15 cellular contexts compared by ENCODE assay signal in the genomic region with DNA sequence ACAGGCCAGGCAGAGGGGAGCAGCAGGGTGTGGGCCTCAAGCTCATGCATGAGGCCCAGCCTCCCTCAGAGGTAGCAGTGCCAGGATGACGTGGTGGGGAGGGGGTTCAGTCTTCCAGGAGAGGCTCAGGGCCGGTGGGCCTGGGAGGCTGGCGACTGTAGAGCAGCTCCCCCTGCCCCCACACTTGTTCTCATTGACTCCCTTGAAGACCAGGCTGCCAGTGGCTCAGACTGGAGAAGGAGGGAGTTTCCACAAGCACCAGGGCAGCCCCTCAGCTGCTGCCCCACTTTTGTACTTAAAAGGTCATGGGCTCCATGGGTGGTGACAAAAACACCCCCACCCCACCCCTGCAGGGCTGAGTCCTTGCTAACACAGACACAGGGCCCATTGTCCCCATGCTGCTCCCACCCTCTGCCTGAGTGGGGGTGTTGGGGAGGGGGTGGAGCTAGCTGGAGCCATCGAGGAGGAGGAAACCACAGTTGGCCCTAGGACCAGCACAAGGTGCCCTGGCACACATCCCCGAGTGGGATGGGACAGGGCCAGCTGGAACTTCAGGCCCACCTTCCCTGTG. TPM values are rescaled to one million over a fixed set of nuclear protein-coding genes. Genes with fewer than 3 reads are reported as not detected.
DNase-seq lines count a peak whose midpoint lies in the region; ATAC-seq and TF ChIP-seq lines count a peak whose summit lies in the region.
"Had no signal": no experiment of that assay in that cellular context is flagged by ENCODE, and none has a peak within 500 bp of the region (broad histone marks: within the 10 kb centered on the region; RNA-seq: fewer than 3 reads in every experiment).

No MANE protein-coding gene starts in this region.

- H3K27me3 ChIP-seq in ACC112 (ENCODE audit: insufficient read depth, low read length) (no peaks in the 10 kb centered on the region), osteoblast (ENCODE audit: insufficient read depth, low read length) (no peaks in the 10 kb centered on the region)
- H3K27me3 ChIP-seq: cardiac muscle cell, testis had no signal

- H3K4me2 ChIP-seq in osteoblast (ENCODE audit: insufficient read depth, low read length) = no peak overlapping the region

- CTCF ChIA-PET in HEK293 (lab: Yijun Ruan, JAX) = no interaction called here

- DNase-seq in osteoblast (ENCODE audit: insufficient read length, low spot score, missing footprints) (peak; percentile 36), NCI-H2107 (lab: John Stamatoyannopoulos, UW) (no peak), NCI-H526 (lab: John Stamatoyannopoulos, UW) (no peak), GM19238 (ENCODE audit: insufficient read length, low spot score) (no peak)
- DNase-seq: activated T-cell treated with anti-CD3 and anti-CD28 coated beads, Interleukin-2, amount 50 U/mL, for 48 hours; immature natural killer cell; KG1; stimulated activated CD4-positive, alpha-beta T cell treated with anti-CD3 and anti-CD28 coated beads, Interleukin-2, amount 100 ng/mL, for 48 hours; testis had no signal

- peaks cover 56% of the 10 kb centered on the region for H3K4me1 ChIP-seq in ACC112 (ENCODE audit: control insufficient read depth, insufficient read depth, low read length, unreplicated experiment)
- H3K4me1 ChIP-seq in HEK293 (ENCODE audit: control insufficient read depth, insufficient read depth, low read length) = no peaks in the 10 kb centered on the region; the same call in 1 of the 2 replicates
- peaks cover 44% of the 10 kb centered on the region for H3K4me1 ChIP-seq in osteoblast (ENCODE audit: insufficient read depth, low read length)

- H3K36me3 ChIP-seq in ACC112 (ENCODE audit: insufficient read depth, low read length) (peaks cover 20% of the 10 kb centered on the region; the same call in 1 of the 2 replicates), HEK293 (ENCODE audit: control insufficient read depth in 2 of 2, insufficient read depth in 1 of 2, low read length in 2 of 2) (no peaks in the 10 kb centered on the region), osteoblast (ENCODE audit: insufficient read depth, low read length) (peaks cover 82% of the 10 kb centered on the region)
- H3K36me3 ChIP-seq: cardiac muscle cell had no signal

- no peaks in the 10 kb centered on the region for H3K9me3 ChIP-seq in HEK293 (ENCODE audit: control insufficient read depth, insufficient read depth, low read depth, low read length)
- no peaks in the 10 kb centered on the region for H3K9me3 ChIP-seq in osteoblast (ENCODE audit: low read depth, low read length)
- H3K9me3 ChIP-seq: testis had no signal

- no peak overlapping the region for H2AFZ ChIP-seq in ACC112 (ENCODE audit: low read length, unreplicated experiment)
- H2AFZ ChIP-seq in osteoblast (ENCODE audit: low read length) = no peak overlapping the region

- peaks cover 17% of the 10 kb centered on the region for H3K79me2 ChIP-seq in ACC112 (ENCODE audit: control insufficient read depth, insufficient read depth, low read length, unreplicated experiment)
- H3K79me2 ChIP-seq in osteoblast (ENCODE audit: insufficient read depth, low read length) = peaks cover 42% of the 10 kb centered on the region

- peaks cover 62% of the 10 kb centered on the region for H4K20me1 ChIP-seq in osteoblast (ENCODE audit: insufficient read depth, low read length)

- H3K27ac ChIP-seq in ACC112 (ENCODE audit: low read depth, low read length) (peak overlapping the region; percentile 35; the same call in 1 of the 2 replicates), HEK293 (ENCODE audit: extremely low read depth, low read depth, low read length) (no peak overlapping the region), cingulate gyrus (ENCODE audit: low read depth, low read length) (peak overlapping the region; percentile 41), osteoblast (ENCODE audit: low read depth, low read length) (peak overlapping the region; percentile 98)
- H3K27ac ChIP-seq: cardiac muscle cell, testis had no signal

- no peak overlapping the region for H3K4me3 ChIP-seq in ACC112 (ENCODE audit: low read depth, low read length)
- H3K4me3 ChIP-seq in HEK293 (ENCODE audit: low read depth, low read length) = no peak overlapping the region
- H3K4me3 ChIP-seq in osteoblast (ENCODE audit: insufficient read depth, low read length) = no peak overlapping the region
- H3K4me3 ChIP-seq: cardiac muscle cell, testis had no signal

- ATAC-seq in GM19397 (IDR thresholded peaks at IDR 0.05; ENCODE audit: unreplicated experiment) = no peak
- ATAC-seq: esophagus mucosa had no signal

- POLR2A ChIA-PET in HEK293 (lab: Yijun Ruan, JAX) = no interaction called here

- TF ChIP-seq CTCF in HEK293 (tag by site-specific recombination; IDR thresholded peaks at IDR 0.05) (no peak), osteoblast (IDR thresholded peaks at IDR 0.05; ENCODE audit: extremely low read depth, low read depth, low read length) (no peak)

TF ChIP-seq in HEK293, 187 proteins besides CTCF, POLR2A, EP300 and RAD21:
- TF ChIP-seq ZIC2 (tag by site-specific recombination; IDR thresholded peaks at IDR 0.05) (peak; percentile 16; the same call in 1 of the 2 replicates), ZNF549 (tag by site-specific recombination; IDR thresholded peaks at IDR 0.05) (no peak), ZNF404 (tag by site-specific recombination; IDR thresholded peaks at IDR 0.05) (no peak), SALL2 (tag by site-specific recombination; IDR thresholded peaks at IDR 0.05; ENCODE audit: borderline replicate concordance) (no peak), ZFHX2 (tag by site-specific recombination; conservative IDR thresholded peaks at IDR 0.05) (peak; percentile 90), ZNF571 (tag by site-specific recombination; IDR thresholded peaks at IDR 0.05) (no peak), EGR2 (tag by site-specific recombination; IDR thresholded peaks at IDR 0.05; ENCODE audit: low read depth) (peak; percentile 94), ZNF791 (tag by site-specific recombination; IDR thresholded peaks at IDR 0.05) (no peak)
- TF ChIP-seq, protein P1, sequence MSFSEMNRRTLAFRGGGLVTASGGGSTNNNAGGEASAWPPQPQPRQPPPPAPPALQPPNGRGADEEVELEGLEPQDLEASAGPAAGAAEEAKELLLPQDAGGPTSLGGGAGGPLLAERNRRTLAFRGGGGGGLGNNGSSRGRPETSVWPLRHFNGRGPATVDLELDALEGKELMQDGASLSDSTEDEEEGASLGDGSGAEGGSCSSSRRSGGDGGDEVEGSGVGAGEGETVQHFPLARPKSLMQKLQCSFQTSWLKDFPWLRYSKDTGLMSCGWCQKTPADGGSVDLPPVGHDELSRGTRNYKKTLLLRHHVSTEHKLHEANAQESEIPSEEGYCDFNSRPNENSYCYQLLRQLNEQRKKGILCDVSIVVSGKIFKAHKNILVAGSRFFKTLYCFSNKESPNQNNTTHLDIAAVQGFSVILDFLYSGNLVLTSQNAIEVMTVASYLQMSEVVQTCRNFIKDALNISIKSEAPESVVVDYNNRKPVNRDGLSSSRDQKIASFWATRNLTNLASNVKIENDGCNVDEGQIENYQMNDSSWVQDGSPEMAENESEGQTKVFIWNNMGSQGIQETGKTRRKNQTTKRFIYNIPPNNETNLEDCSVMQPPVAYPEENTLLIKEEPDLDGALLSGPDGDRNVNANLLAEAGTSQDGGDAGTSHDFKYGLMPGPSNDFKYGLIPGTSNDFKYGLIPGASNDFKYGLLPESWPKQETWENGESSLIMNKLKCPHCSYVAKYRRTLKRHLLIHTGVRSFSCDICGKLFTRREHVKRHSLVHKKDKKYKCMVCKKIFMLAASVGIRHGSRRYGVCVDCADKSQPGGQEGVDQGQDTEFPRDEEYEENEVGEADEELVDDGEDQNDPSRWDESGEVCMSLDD (tag by site-specific recombination; IDR thresholded peaks at IDR 0.05) = no peak

RNA-seq across cellular contexts. Expression of a gene that starts 10.5 kb away (rescaled TPM):
- 47.7 and 67.7 TPM in 2 replicates for total RNA-seq in osteoblast

RNA-seq across cellular contexts. Expression of a gene that starts 26.2 kb away (rescaled TPM):
- 2.9 and 3.8 TPM in 2 replicates for total RNA-seq in osteoblast

RNA-seq across cellular contexts. Expression of a gene that starts 40.4 kb away (rescaled TPM):
- total RNA-seq in osteoblast = 155 and 186 TPM in 2 replicates
